ENCODE assay signal across 8 cellular contexts in genomic region chr1:48870596-48870995, GRCh38.
DNase-seq lines count a peak whose midpoint lies in the region; ATAC-seq and TF ChIP-seq lines count a peak whose summit lies in the region.

No MANE protein-coding gene starts in this region.

- BruUV-seq in IMR-90 (replicated peaks; lab: Mats Ljungman, UMichigan): no TSS peak

- no peak overlapping the region for H2AK5ac ChIP-seq in IMR-90 (ENCODE audit: low read depth, low read length)

- H3K23ac ChIP-seq in IMR-90 (ENCODE audit: low read depth, low read length): no peak overlapping the region

- no peak overlapping the region for H4K5ac ChIP-seq in IMR-90 (ENCODE audit: low read depth, low read length)

- CTCF ChIA-PET in IMR-90 (lab: Yijun Ruan, JAX): interaction anchor here (0.6 kb wide), 1 partner anchor 182 kb away, joined by 5 read pairs; no protein-coding TSS in a partner anchor

- dilution Hi-C loops in IMR-90 (cut with HindIII; ENCODE audit: low sequenced_read_pairs, unreplicated experiment): no loop called here

- H3K9me1 ChIP-seq in IMR-90 (ENCODE audit: insufficient read depth, low read length): no peaks in the 10 kb centered on the region

- H3K56ac ChIP-seq in IMR-90 (ENCODE audit: extremely low read depth, insufficient read depth, low read length): no peak overlapping the region

- H3K18ac ChIP-seq in IMR-90 (ENCODE audit: low read depth, low read length): no peak overlapping the region

- ATAC-seq in IMR-90 (ENCODE audit: low read depth) (no peak), HG02798 (IDR thresholded peaks at IDR 0.05; ENCODE audit: poor library complexity, unreplicated experiment) (no peak), HG03571 (IDR thresholded peaks at IDR 0.05; ENCODE audit: unreplicated experiment) (no peak)

- H4K8ac ChIP-seq in IMR-90 (ENCODE audit: low read depth in 2 of 2, low read length in 2 of 2): no peak overlapping the region

- no peak overlapping the region for H2AFZ ChIP-seq in IMR-90 (replicated peaks; ENCODE audit: low read length, poor library complexity)

- TF ChIP-seq CTCF in 22Rv1 (IDR thresholded peaks at IDR 0.05) (peak; percentile 75), GM13977 (IDR thresholded peaks at IDR 0.05; ENCODE audit: extremely low read depth, insufficient read depth, missing control alignments) (peak; percentile 55), IMR-90 (conservative IDR thresholded peaks at IDR 0.05; ENCODE audit: low read depth, low read length) (peak; percentile 7; the same call in 1 of the 2 replicates), cardiac fibroblast (IDR thresholded peaks at IDR 0.05; ENCODE audit: low read depth, low read length) (peak; percentile 59)

- no peak overlapping the region for H3K4me3 ChIP-seq in IMR-90 (ENCODE audit: insufficient read depth, low read depth, low read length)
- H3K4me3 ChIP-seq in cardiac fibroblast (replicated peaks in 1 of 2; ENCODE audit: low read depth in 2 of 2, low read length in 2 of 2): no peak overlapping the region

- intact Hi-C loops in IMR-90 (cut with micrococcal nuclease): no loop called here

- no peak overlapping the region for H2BK5ac ChIP-seq in IMR-90 (ENCODE audit: low read depth, low read length, poor library complexity, severe bottlenecking)

- TF ChIP-seq POLR2A in IMR-90 (IDR thresholded peaks at IDR 0.05; ENCODE audit: low read depth, low read length): no peak

- no peaks in the 10 kb centered on the region for H3K4me1 ChIP-seq in IMR-90 (ENCODE audit: control insufficient read depth, insufficient read depth, low read length)

- H4K91ac ChIP-seq in IMR-90 (ENCODE audit: insufficient read depth, low read depth, low read length): no peak overlapping the region

- no peak overlapping the region for H3K9ac ChIP-seq in IMR-90 (ENCODE audit: low read depth, low read length)

- H3K27me3 ChIP-seq in IMR-90 (ENCODE audit: control insufficient read depth, insufficient read depth, low read length): no peaks in the 10 kb centered on the region

- no peak overlapping the region for H2AK9ac ChIP-seq in IMR-90 (replicated peaks; ENCODE audit: low read depth, low read length, poor library complexity)

- H3K27ac ChIP-seq in 22Rv1: no peak overlapping the region
- no peak overlapping the region for H3K27ac ChIP-seq in IMR-90 (ENCODE audit: insufficient read depth, low read length)
- peak overlapping the region; percentile 30 for H3K27ac ChIP-seq in temporal lobe (ENCODE audit: low read depth, low read length)

- POLR2A ChIA-PET in IMR-90 (lab: Charles Lee; ENCODE audit: unreplicated experiment): no interaction called here

- no peak overlapping the region for H3K4ac ChIP-seq in IMR-90 (ENCODE audit: low read depth, low read length)

- no CpG with 5 or more reads among the region's 3 CpGs for WGBS in IMR-90 (ENCODE audit: extremely low coverage in 2 of 2, insufficient read length in 1 of 2), 2 experiments

- H2BK120ac ChIP-seq in IMR-90 (ENCODE audit: low read depth, low read length): no peak overlapping the region

- H3K4me2 ChIP-seq in IMR-90 (ENCODE audit: low read depth, low read length): no peak overlapping the region

- H3K79me1 ChIP-seq in IMR-90 (ENCODE audit: low read depth in 1 of 2, low read length in 2 of 2): no peaks in the 10 kb centered on the region

- no peaks in the 10 kb centered on the region for H3K36me3 ChIP-seq in IMR-90 (ENCODE audit: control insufficient read depth, insufficient read depth, low read length)

- no peak overlapping the region for H3K14ac ChIP-seq in IMR-90 (replicated peaks; ENCODE audit: low read depth, low read length)

- no peak overlapping the region for H2BK20ac ChIP-seq in IMR-90 (ENCODE audit: low read depth, low read length)

- no peak overlapping the region for H2BK15ac ChIP-seq in IMR-90 (ENCODE audit: low read depth, low read length)

- H3K9me3 ChIP-seq in IMR-90 (ENCODE audit: control insufficient read depth, insufficient read depth, low read length): peaks cover 10% of the 10 kb centered on the region

- in situ Hi-C loops in GM13977 (cut with MboI; ENCODE audit: low pct_unique_long_range_greater_than_20kb, low sequenced_read_pairs, unreplicated experiment): no loop called here
- in situ Hi-C loops in IMR-90 (cut with MboI; ENCODE audit: low sequenced_read_pairs): no loop called here

- DNase-seq in GM13977 (ENCODE audit: low spot score) (no peak), IMR-90 (no peak), cardiac fibroblast (ENCODE audit: low read depth in 2 of 2) (peak; percentile 27 to 40), GOT3 (lab: John Stamatoyannopoulos, UW) (no peak)

- no peak for TF ChIP-seq RAD21 in IMR-90 (IDR thresholded peaks at IDR 0.05; ENCODE audit: low read length)

- H4K20me1 ChIP-seq in IMR-90 (ENCODE audit: insufficient read depth, low read length): no peaks in the 10 kb centered on the region

TF ChIP-seq in IMR-90, 13 proteins besides CTCF, POLR2A, EP300 and RAD21:
- TF ChIP-seq RFX5 (IDR thresholded peaks at IDR 0.05; ENCODE audit: low read depth, low read length) (no peak), CHD1 (IDR thresholded peaks at IDR 0.05; ENCODE audit: low read depth, low read length) (no peak), RCOR1 (IDR thresholded peaks at IDR 0.05; ENCODE audit: insufficient replicate concordance, low read length) (no peak), MXI1 (IDR thresholded peaks at IDR 0.05; ENCODE audit: borderline replicate concordance, low read depth, low read length) (no peak), FOS (IDR thresholded peaks at IDR 0.05; ENCODE audit: low read depth, low read length) (no peak), USF2 (IDR thresholded peaks at IDR 0.05; ENCODE audit: low read depth, low read length) (no peak)

Comparison
In these comparisons a context has a peak if more than half of its experiments do, and no peak if none do; other contexts are left out.
1. CTCF ChIP-seq: peak in every context shown above with its lines; median percentile 75 in 22Rv1; 59 in cardiac fibroblast; 55 in GM13977; 7 in IMR-90.
2. DNase-seq: peak in cardiac fibroblast (2 of 2); none in GM13977 (single experiment), IMR-90 (single experiment) and GOT3 (single experiment).